ENCODE assay signal across 30 cellular contexts in genomic region chr21:29701676-29702075, GRCh38.
"Had no signal": no experiment of that assay in that cellular context is flagged by ENCODE, and none has a peak within 500 bp of the region (broad histone marks: within the 10 kb centered on the region; RNA-seq: fewer than 3 reads in every experiment).

No MANE protein-coding gene starts in this region.

- H2AFZ ChIP-seq: neural progenitor cell, parathyroid adenoma had no signal

- H3K4me3 ChIP-seq: neural progenitor cell, ovary, psoas muscle, skin epidermis, smooth muscle cell, spleen, suprapubic skin, testis, tibial artery, transverse colon, upper lobe of right lung, uterus had no signal

- H3K9me3 ChIP-seq: ovary, psoas muscle, suprapubic skin, testis, tibial artery, transverse colon, uterus had no signal

- H3K9ac ChIP-seq: neural progenitor cell, parathyroid adenoma had no signal

- ATAC-seq: naive thymus-derived CD8-positive, alpha-beta T cell; natural killer cell treated with Interleukin-12 subunit alpha and Interleukin-12 subunit beta and Interleukin-15 and Interleukin-18, amount 100 ng/mL, for 72 hours; psoas muscle; right cardiac atrium; sciatic nerve; stimulated activated memory B cell treated with anti-CD40 and anti-IgM and Interleukin-4, amounts not matched to agents 10 μg/mL and 1 μg/mL and 100 μg/mL, for 72 hours; stimulated activated naive CD8-positive, alpha-beta T cell treated with anti-CD3 and anti-CD28 coated beads, Interleukin-15, amount 100 ng/mL, for 72 hours; stimulated activated naive CD8-positive, alpha-beta T cell treated with anti-CD3 and anti-CD28 coated beads, Interleukin-15, Interleukin-2, amounts not matched to agents 100 U/mL and 50 U/mL, for 24 hours; upper lobe of right lung had no signal

- H3K4me1 ChIP-seq: neural progenitor cell, parathyroid adenoma, psoas muscle, spleen, suprapubic skin, testis, tibial artery, transverse colon, upper lobe of right lung, uterus had no signal

- H3K79me2 ChIP-seq: parathyroid adenoma had no signal

- H3K36me3 ChIP-seq: neural progenitor cell, ovary, spleen, suprapubic skin, tibial artery, transverse colon, upper lobe of right lung, uterus had no signal

- H3K27ac ChIP-seq: neural progenitor cell, ovary, parathyroid adenoma, psoas muscle, skin epidermis, spleen, suprapubic skin, testis, tibial artery, transverse colon, upper lobe of right lung, uterus had no signal

- H3K4me2 ChIP-seq: neural progenitor cell, smooth muscle cell had no signal

- H3K27me3 ChIP-seq: neural progenitor cell, ovary, spleen, suprapubic skin, testis, tibial artery, transverse colon, upper lobe of right lung, uterus had no signal

- DNase-seq: naive thymus-derived CD8-positive, alpha-beta T cell; nephron progenitor cell; occipital lobe; ovary; posterior cingulate gyrus; psoas muscle; right cardiac atrium; spleen; stimulated activated CD4-positive, alpha-beta T cell treated with anti-CD3 and anti-CD28 coated beads, Interleukin-12 subunit alpha, Interleukin-12 subunit beta, amount 100 ng/mL, for 4 hours; stimulated activated CD4-positive, alpha-beta T cell treated with anti-CD3 and anti-CD28 coated beads, Interleukin-1b, Interleukin-23, amount 100 ng/mL, for 48 hours; stimulated activated CD4-positive, alpha-beta T cell treated with anti-CD3 and anti-CD28 coated beads, Interleukin-4, amount 100 ng/mL, for 1 hour; stimulated activated CD4-positive, alpha-beta T cell treated with anti-CD3 and anti-CD28 coated beads, Interleukin-4, amount 100 ng/mL, for 4 hours; stimulated activated CD8-positive, alpha-beta memory T cell treated with anti-CD3 and anti-CD28 coated beads, Interleukin-4, amount 100 ng/mL, for 48 hours; stimulated activated naive CD4-positive, alpha-beta T cell; stimulated activated naive CD8-positive, alpha-beta T cell treated with anti-CD3 and anti-CD28 coated beads, Interleukin-15, amount 100 ng/mL, for 72 hours; stimulated activated naive CD8-positive, alpha-beta T cell treated with anti-CD3 and anti-CD28 coated beads, Interleukin-15, Interleukin-2, amounts not matched to agents 100 U/mL and 50 U/mL, for 24 hours; substantia nigra; testis; tibial artery; transverse colon; upper lobe of right lung; uterus had no signal
